ENCODE assay signal across 18 cellular contexts in the genomic region with DNA sequence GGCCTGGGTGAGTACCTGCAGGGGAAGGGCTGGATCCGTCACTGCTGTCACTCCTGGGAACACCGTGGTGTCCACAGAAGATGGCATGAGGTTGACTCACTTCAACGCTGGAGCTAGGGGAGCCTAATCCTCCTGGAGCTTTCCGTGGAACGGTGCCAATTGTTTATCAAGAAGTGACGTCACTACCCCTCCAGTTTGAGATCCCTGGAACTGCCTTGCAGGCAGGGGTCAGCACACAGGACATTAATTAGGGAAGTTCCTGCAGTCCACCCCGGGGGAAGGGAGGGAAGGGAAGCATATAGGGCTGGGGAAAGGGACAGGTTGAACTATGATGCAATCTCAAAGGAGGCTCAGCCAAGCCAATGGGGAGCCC.
A peak's percentile ranks its signal among the peaks of the same experiment; 100 is the strongest.
DNase-seq lines count a peak whose midpoint lies in the region; ATAC-seq, FAIRE-seq and TF ChIP-seq lines count a peak whose summit lies in the region.
"Had no signal": no experiment of that assay in that cellular context is flagged by ENCODE, and none has a peak within 500 bp of the region (broad histone marks: within the 10 kb centered on the region; RNA-seq: fewer than 3 reads in every experiment).

No MANE protein-coding gene starts in this region.

- peak in 3 of 4 donors; percentile 8 to 28 (median 9) for ATAC-seq in heart left ventricle
- no peak for ATAC-seq in HepG2
- no peak for ATAC-seq in GM21576 (IDR thresholded peaks at IDR 0.05; ENCODE audit: unreplicated experiment)
- ATAC-seq: CD8-positive, alpha-beta T cell had no signal

- WGBS in heart left ventricle, 4 donors = 22 to 29% (median 24%) methylated on average over 5 to 7 of the region's 7 CpGs
- 13% methylated on average over 7 of the region's 7 CpGs for WGBS in HepG2 (ENCODE audit: low lambda C conversion rate)

- no peak for TF ChIP-seq CTCF in heart left ventricle (IDR thresholded peaks at IDR 0.05)
- TF ChIP-seq CTCF in right atrium auricular region (IDR thresholded peaks at IDR 0.05) = no peak
- no peak for TF ChIP-seq CTCF in WERI-Rb-1 (IDR thresholded peaks at IDR 0.05; ENCODE audit: low read depth, low read length)
- TF ChIP-seq CTCF in HepG2 (CRISPR knock-in tag; IDR thresholded peaks at IDR 0.05) = no peak

- POLR2A ChIA-PET in HepG2 (lab: Yijun Ruan, JAX) = no interaction called here

- H3K27ac ChIP-seq in heart left ventricle (no peak overlapping the region), right atrium auricular region (no peak overlapping the region), WERI-Rb-1 (peak overlapping the region; percentile 86), HepG2 (ENCODE audit: extremely low read length, insufficient read depth, low read length) (no peak overlapping the region)
- H3K27ac ChIP-seq: 22Rv1 had no signal

- H3K27me3 ChIP-seq in heart left ventricle = peaks cover 0 to 26% (median 0%) of the 10 kb centered on the region in 9 donors
- H3K27me3 ChIP-seq in right atrium auricular region = no peaks in the 10 kb centered on the region
- no peaks in the 10 kb centered on the region for H3K27me3 ChIP-seq in WERI-Rb-1 (ENCODE audit: insufficient read depth, low read depth, severe bottlenecking)
- H3K27me3 ChIP-seq in HepG2 (ENCODE audit: control insufficient read depth in 1 of 2, insufficient read depth in 2 of 2, low read length in 2 of 2) = peaks cover 0 to 13% of the 10 kb centered on the region in 2 experiments; a peak in 2 of 5 replicates

- DNase-seq in DMS 273 (lab: John Stamatoyannopoulos, UW; ENCODE audit: unreplicated experiment) = peak; percentile 41
- DNase-seq in DMS 273 treated with DMSO at 0.1 percent for 48 hours (lab: John Stamatoyannopoulos, UW) = no peak
- no peak for DNase-seq in heart left ventricle
- DNase-seq in right atrium auricular region (ENCODE audit: low spot score) = no peak
- DNase-seq in WERI-Rb-1 = peak; percentile 32
- DNase-seq in HepG2 (ENCODE audit: low spot score) = no peak
- no peak for DNase-seq in islet precursor cell
- DNase-seq: CD8-positive, alpha-beta T cell; COR-L47; DMS79; EL; GOT3; H9 had no signal

- H3K79me2 ChIP-seq in HepG2 (ENCODE audit: insufficient read depth, low read length) = no peaks in the 10 kb centered on the region

- TF ChIP-seq EP300 in HepG2 (IDR thresholded peaks at IDR 0.05; ENCODE audit: low read depth in 2 of 2, low read length in 2 of 2) (no peak), HepG2 (CRISPR knock-in tag; IDR thresholded peaks at IDR 0.05; ENCODE audit: borderline replicate concordance) (no peak)

- in situ Hi-C loops in HepG2 (cut with HindIII; ENCODE audit: extremely low pct_ligation_motif_present, low pct_unique_long_range_greater_than_20kb) = loop anchor here (10.0 kb wide), 1 partner anchor 663 kb away; no protein-coding TSS in a partner anchor

- H3K9me3 ChIP-seq in heart left ventricle (no peaks in the 10 kb centered on the region), right atrium auricular region (no peaks in the 10 kb centered on the region), WERI-Rb-1 (ENCODE audit: severe bottlenecking) (no peaks in the 10 kb centered on the region), HepG2 (ENCODE audit: low read length) (peaks cover 9% of the 10 kb centered on the region; the same call in 1 of the 2 replicates)

- H2AFZ ChIP-seq in HepG2 (ENCODE audit: low read length) = no peak overlapping the region

- BruUV-seq in HepG2 (replicated peaks; lab: Mats Ljungman, UMichigan) = no TSS peak

- H3K4me1 ChIP-seq in heart left ventricle = no peaks in the 10 kb centered on the region
- H3K4me1 ChIP-seq in right atrium auricular region = no peaks in the 10 kb centered on the region
- H3K4me1 ChIP-seq in HepG2 (ENCODE audit: insufficient read depth, low read length) = no peaks in the 10 kb centered on the region

- no peaks in the 10 kb centered on the region for H4K20me1 ChIP-seq in HepG2 (ENCODE audit: insufficient read depth, low read length)

- TF ChIP-seq RAD21 in HepG2 (CRISPR knock-in tag; IDR thresholded peaks at IDR 0.05) = no peak

- TF ChIP-seq POLR2A in heart left ventricle (IDR thresholded peaks at IDR 0.05) (no peak), HepG2 (IDR thresholded peaks at IDR 0.05; ENCODE audit: insufficient read depth in 1 of 2, low read depth in 2 of 2, low read length in 2 of 2) (no peak)

- intact Hi-C loops in heart left ventricle (cut with DNase I) = loop anchor here in 5 of 10 donors (5.0 to 10.0 kb wide), 5 partner anchors 183 to 856 kb away; no protein-coding TSS in a partner anchor
- intact Hi-C loops in HepG2 (cut with micrococcal nuclease; ENCODE audit: unreplicated experiment) = no loop called here

- no peak overlapping the region for H3K4me3 ChIP-seq in heart left ventricle
- no peak overlapping the region for H3K4me3 ChIP-seq in right atrium auricular region
- H3K4me3 ChIP-seq in WERI-Rb-1 (ENCODE audit: low read depth, low read length) = no peak overlapping the region
- no peak overlapping the region for H3K4me3 ChIP-seq in HepG2 (replicated peaks in 1 of 3; ENCODE audit: insufficient read depth in 1 of 3, low read depth in 2 of 3, low read length in 3 of 3)

- no peak overlapping the region for H3K4me2 ChIP-seq in HepG2 (ENCODE audit: low read depth, low read length)

- no peak overlapping the region for H3K9ac ChIP-seq in HepG2 (ENCODE audit: insufficient read depth, low read depth, low read length)

- CTCF ChIA-PET in HepG2 (lab: Yijun Ruan, JAX; ENCODE audit: low intra/inter-chr PET ratio, low total read pairs) = no interaction called here

- FAIRE-seq in HepG2 (lab: Jason Lieb, UNC) = no peak
- FAIRE-seq: G401.6, GM12891, HTR-8/SVneo had no signal

- no peaks in the 10 kb centered on the region for H3K36me3 ChIP-seq in heart left ventricle
- H3K36me3 ChIP-seq in right atrium auricular region = no peaks in the 10 kb centered on the region
- H3K36me3 ChIP-seq in WERI-Rb-1 = no peaks in the 10 kb centered on the region
- no peaks in the 10 kb centered on the region for H3K36me3 ChIP-seq in HepG2 (replicated peaks in 1 of 2; ENCODE audit: control insufficient read depth in 1 of 2, insufficient read depth in 2 of 2, low read length in 2 of 2)

TF ChIP-seq in HepG2, 621 proteins besides CTCF, POLR2A, EP300 and RAD21:
- TF ChIP-seq ATF7 (IDR thresholded peaks at IDR 0.05) (peak; percentile 92), ATF7 (CRISPR knock-in tag; IDR thresholded peaks at IDR 0.05) (no peak), SOX13 (IDR thresholded peaks at IDR 0.05) (no peak), SOX13 (CRISPR knock-in tag; conservative IDR thresholded peaks at IDR 0.05 in 1 of 2, IDR thresholded peaks at IDR 0.05 in 1 of 2) (no peak), TARDBP (CRISPR knock-in tag; IDR thresholded peaks at IDR 0.05) (no peak), SNAPC2 (CRISPR knock-in tag; IDR thresholded peaks at IDR 0.05) (no peak), CREB1 (IDR thresholded peaks at IDR 0.05) (peak; percentile 95), CREB1 (CRISPR knock-in tag; IDR thresholded peaks at IDR 0.05) (no peak)

Comparison
In these comparisons a context has a peak if more than half of its experiments do, and no peak if none do; other contexts are left out.
1. DNase-seq: peak in DMS 273 (single experiment) and WERI-Rb-1 (single experiment); none in DMS 273 treated with DMSO at 0.1 percent for 48 hours (single experiment), heart left ventricle (0 of 5), right atrium auricular region (single experiment), HepG2 (single experiment) and islet precursor cell (single experiment).
2. ATAC-seq: peak in heart left ventricle (3 of 4); none in HepG2 (single experiment) and GM21576 (single experiment).